Comparison of ENCODE assay signal across 19 cellular contexts in genomic region chr6:76742919-76743318, GRCh38.
"Had no signal": no experiment of that assay in that cellular context is flagged by ENCODE, and none has a peak within 500 bp of the region (broad histone marks: within the 10 kb centered on the region; RNA-seq: fewer than 3 reads in every experiment).

No MANE protein-coding gene starts in this region.

- H3K27me3 ChIP-seq: cardiac muscle cell, heart right ventricle, transverse colon had no signal

- DNase-seq: activated B cell treated with CpG ODN at 0.5 μM for 24 hours; activated CD4-positive, alpha-beta T cell treated with anti-CD3 and anti-CD28 coated beads for 36 hours; activated CD4-positive, alpha-beta T cell treated with anti-CD3 and anti-CD28 coated beads, Interleukin-2, amount 50 U/mL, for 4 hours; activated CD8-positive, alpha-beta memory T cell treated with anti-CD3 and anti-CD28 coated beads for 24 hours; activated CD8-positive, alpha-beta memory T cell treated with anti-CD3 and anti-CD28 coated beads, Interleukin-2, amount 50 U/mL, for 4 hours; activated naive CD4-positive, alpha-beta T cell treated with Interleukin-2 at 50 U/mL for 16 hours; activated naive CD8-positive, alpha-beta T cell treated with anti-CD3 and anti-CD28 coated beads for 36 hours; activated T-cell treated with anti-CD3 and anti-CD28 coated beads, Interleukin-2, amount 50 U/mL, for 4 hours; heart right ventricle; kidney; lower lobe of right lung; naive thymus-derived CD4-positive, alpha-beta T cell; posterior cingulate gyrus; stimulated activated CD4-positive, alpha-beta T cell treated with anti-CD3 and anti-CD28 coated beads, Interleukin-2, amount 100 ng/mL, for 48 hours; stimulated activated CD8-positive, alpha-beta memory T cell treated with anti-CD3 and anti-CD28 coated beads, Interleukin-4, amount 100 ng/mL, for 48 hours; stimulated activated naive B cell treated with anti-CD40 and anti-IgM and Interleukin-4, amounts not matched to agents 10 μg/mL and 1 μg/mL and 100 μg/mL, for 72 hours; transverse colon had no signal

- H3K27ac ChIP-seq: cardiac muscle cell, heart right ventricle, lower lobe of right lung, transverse colon had no signal

- H3K4me3 ChIP-seq: cardiac muscle cell, heart right ventricle, lower lobe of right lung, transverse colon had no signal

- H3K9me3 ChIP-seq: lower lobe of right lung, transverse colon had no signal

- H3K36me3 ChIP-seq: cardiac muscle cell, heart right ventricle, lower lobe of right lung, transverse colon had no signal

- H3K4me1 ChIP-seq: heart right ventricle, lower lobe of right lung, transverse colon had no signal

- ATAC-seq: activated CD4-positive, alpha-beta T cell treated with anti-CD3 and anti-CD28 coated beads for 36 hours; activated T-cell treated with anti-CD3 and anti-CD28 coated beads, Interleukin-2, amount 50 U/mL, for 4 hours; heart right ventricle; lower lobe of right lung; naive thymus-derived CD4-positive, alpha-beta T cell; sciatic nerve; stimulated activated naive B cell treated with anti-CD40 and anti-IgM and Interleukin-4, amounts not matched to agents 10 μg/mL and 1 μg/mL and 100 μg/mL, for 72 hours had no signal
